In the genomic region with DNA sequence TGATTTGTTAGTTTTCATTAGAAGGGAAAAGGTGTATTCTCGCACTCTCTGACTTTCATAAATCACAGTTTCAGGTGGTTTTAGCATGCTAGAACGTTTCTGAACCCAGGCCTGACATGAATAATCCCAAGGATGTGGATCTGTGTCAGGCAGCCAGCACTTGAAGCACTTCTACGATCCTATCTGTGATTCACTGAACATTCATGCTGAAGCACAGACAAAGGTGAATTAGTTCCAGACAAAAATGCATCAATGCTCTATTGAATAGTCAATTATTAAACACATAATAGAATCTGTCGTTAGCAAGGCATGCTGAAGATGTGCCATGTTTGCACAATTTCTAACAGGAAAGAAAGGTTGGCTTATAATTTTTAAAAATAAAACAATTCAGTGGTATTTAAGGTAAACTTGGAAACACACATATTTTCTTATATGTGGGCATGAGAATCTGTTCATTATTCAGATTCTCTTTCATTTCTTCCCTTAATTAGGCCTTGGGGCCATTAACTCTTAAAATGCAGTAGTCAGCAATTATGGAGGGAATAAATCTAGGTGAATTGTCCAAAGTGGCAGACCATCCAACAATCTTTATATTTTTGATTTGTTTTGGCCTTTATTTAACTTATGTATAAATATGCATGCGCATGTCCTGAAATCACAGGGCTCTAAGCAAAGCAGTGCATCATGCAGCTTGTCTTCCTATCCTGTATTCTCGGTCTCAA, we compare ENCODE assay signal across 23 cellular contexts.
"Had no signal": no experiment of that assay in that cellular context is flagged by ENCODE, and none has a peak within 500 bp of the region (broad histone marks: within the 10 kb centered on the region; RNA-seq: fewer than 3 reads in every experiment).

No MANE protein-coding gene starts in this region.

- H3K9ac ChIP-seq: neural progenitor cell had no signal

- H3K36me3 Mint-ChIP-seq: activated naive CD4-positive, alpha-beta T cell treated with anti-CD3 and anti-CD28 coated beads, Interleukin-2, amount 50 U/mL, for 24 hours; naive B cell; neural progenitor cell; type B pancreatic cell; WTC11 had no signal

- H3K4me2 ChIP-seq: neural progenitor cell had no signal

- H3K9me3 ChIP-seq: esophagus muscularis mucosa, gastrocnemius medialis, lower lobe of right lung, thoracic aorta, vagina had no signal

- H3K4me3 Mint-ChIP-seq: activated naive CD4-positive, alpha-beta T cell treated with anti-CD3 and anti-CD28 coated beads, Interleukin-2, amount 50 U/mL, for 24 hours; naive B cell; neural progenitor cell; type B pancreatic cell; WTC11 had no signal

- H3K27ac Mint-ChIP-seq: activated naive CD4-positive, alpha-beta T cell treated with anti-CD3 and anti-CD28 coated beads, Interleukin-2, amount 50 U/mL, for 24 hours; neural progenitor cell; type B pancreatic cell; WTC11 had no signal

- DNase-seq: activated gamma-delta T cell treated with Interleukin-2 at 50 U/mL for 16 hours; activated T-cell treated with anti-CD3 and anti-CD28 coated beads, Interleukin-2, amount 50 U/mL, for 1 hour; aorta; brain microvascular endothelial cell; central memory CD4-positive, alpha-beta T cell; dermis blood vessel endothelial cell; effector memory CD4-positive, alpha-beta T cell; gastrocnemius medialis; hypothalamus; lower lobe of right lung; naive B cell; retina; stimulated activated CD4-positive, alpha-beta T cell treated with anti-CD3 and anti-CD28 coated beads, Interleukin-4, amount 100 ng/mL, for 1 hour; stimulated activated naive CD4-positive, alpha-beta T cell; T-helper 9 cell had no signal

- H2AFZ ChIP-seq: neural progenitor cell had no signal

- H3K4me1 Mint-ChIP-seq: activated naive CD4-positive, alpha-beta T cell treated with anti-CD3 and anti-CD28 coated beads, Interleukin-2, amount 50 U/mL, for 24 hours; naive B cell had no signal

- H3K27me3 ChIP-seq: brain microvascular endothelial cell, gastrocnemius medialis, neural progenitor cell, vagina had no signal

- H3K9me3 Mint-ChIP-seq: activated naive CD4-positive, alpha-beta T cell treated with anti-CD3 and anti-CD28 coated beads, Interleukin-2, amount 50 U/mL, for 24 hours; naive B cell; neural progenitor cell; type B pancreatic cell; WTC11 had no signal

- H3K27ac ChIP-seq: brain microvascular endothelial cell, esophagus muscularis mucosa, gastrocnemius medialis, lower lobe of right lung, neural progenitor cell, thoracic aorta, vagina had no signal

- H3K36me3 ChIP-seq: brain microvascular endothelial cell, esophagus muscularis mucosa, gastrocnemius medialis, lower lobe of right lung, neural progenitor cell, thoracic aorta, vagina had no signal

- H3K4me1 ChIP-seq: esophagus muscularis mucosa, gastrocnemius medialis, lower lobe of right lung, vagina had no signal

- H3K4me3 ChIP-seq: esophagus muscularis mucosa, gastrocnemius medialis, lower lobe of right lung, neural progenitor cell, thoracic aorta, vagina had no signal

- ATAC-seq: gastrocnemius medialis, left lobe of liver, lower lobe of right lung, WTC11 had no signal
